ENCODE assay signal across 8 cellular contexts in the genomic region with DNA sequence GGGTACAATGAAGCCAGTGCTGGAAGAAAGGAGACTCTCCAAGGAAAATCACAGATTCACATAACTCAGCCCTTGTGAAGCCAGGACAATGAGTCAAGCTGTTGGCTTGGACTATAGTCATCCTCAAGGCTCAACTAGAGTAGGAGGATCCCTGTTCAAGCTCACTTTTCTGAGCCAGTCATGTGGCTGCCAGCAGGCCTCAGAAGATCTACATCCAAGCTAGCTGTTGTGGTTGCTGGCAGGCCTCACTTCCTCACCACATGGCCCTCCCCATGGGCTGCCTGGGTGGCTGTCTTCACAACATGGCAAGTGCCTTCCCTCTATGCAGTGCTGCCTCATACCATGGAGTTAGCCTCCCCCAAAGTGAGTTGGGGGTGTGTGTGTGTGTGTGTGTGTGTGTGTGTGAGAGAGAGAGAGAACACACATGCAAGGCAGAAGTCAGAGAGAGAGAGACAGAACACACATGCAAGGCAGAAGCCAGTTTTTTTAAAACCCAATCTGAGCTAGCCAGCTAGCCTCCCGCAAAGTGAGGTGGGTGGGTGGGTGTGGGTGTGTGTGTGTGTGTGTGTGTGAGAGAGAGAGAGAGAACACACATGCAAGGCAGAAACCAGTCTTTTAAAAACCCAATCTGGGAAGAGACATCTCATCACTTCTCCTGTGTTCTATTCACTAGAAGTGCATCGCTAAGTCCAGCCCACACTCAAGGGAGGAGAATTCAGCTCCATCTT. TPM values are rescaled to one million over a fixed set of nuclear protein-coding genes. Genes with fewer than 3 reads are reported as not detected.
A peak's percentile ranks its signal among the peaks of the same experiment; 100 is the strongest.
DNase-seq lines count a peak whose midpoint lies in the region; ATAC-seq and TF ChIP-seq lines count a peak whose summit lies in the region.

No MANE protein-coding gene starts in this region.

- no peaks in the 10 kb centered on the region for H3K36me3 ChIP-seq in lower lobe of right lung

- TF ChIP-seq CTCF in CD4-positive, alpha-beta T cell (IDR thresholded peaks at IDR 0.05): no peak
- no peak for TF ChIP-seq CTCF in lower lobe of right lung (IDR thresholded peaks at IDR 0.05)

- peaks cover 7% of the 10 kb centered on the region for H3K36me3 Mint-ChIP-seq in CD4-positive, alpha-beta T cell (ENCODE audit: low read depth)

- H3K4me3 Mint-ChIP-seq in CD4-positive, alpha-beta T cell: peak overlapping the region; percentile 83

- no peaks in the 10 kb centered on the region for H3K27me3 Mint-ChIP-seq in CD4-positive, alpha-beta T cell

- H3K4me1 ChIP-seq in lower lobe of right lung: peaks cover 4% of the 10 kb centered on the region

- H3K4me1 Mint-ChIP-seq in CD4-positive, alpha-beta T cell (ENCODE audit: low read depth): peaks cover 44% of the 10 kb centered on the region

- H3K27ac ChIP-seq in CD4-positive, alpha-beta T cell (ENCODE audit: low read depth, low read length): no peak overlapping the region
- H3K27ac ChIP-seq in lower lobe of right lung: peak overlapping the region; percentile 56

- H3K27me3 ChIP-seq in CD4-positive, alpha-beta T cell (ENCODE audit: control insufficient read depth, insufficient read depth, low read length): no peaks in the 10 kb centered on the region
- H3K27me3 ChIP-seq in lower lobe of right lung (ENCODE audit: low read depth): no peaks in the 10 kb centered on the region

- POLR2A ChIA-PET in CD4-positive, alpha-beta T cell (lab: Charles Lee): interaction anchor here (0.5 to 2.0 kb wide), 20 partner anchors 10 to 621 kb away, joined by 3 to 14 read pairs (median 3); a partner anchor contains a TSS

- intact Hi-C loops in CD4-positive, alpha-beta T cell (cut with DNase I, micrococcal nuclease): loop anchor here in 1 of 2 experiments (1.0 to 10.0 kb wide), 2 partner anchors 17 to 261 kb away; a partner anchor contains a TSS
- intact Hi-C loops in lower lobe of right lung (cut with DNase I): no loop called here

- H3K9me3 Mint-ChIP-seq in CD4-positive, alpha-beta T cell: no peaks in the 10 kb centered on the region

- DNase-seq in CD4-positive, alpha-beta T cell: peak; percentile 66 to 91 (median 76)
- DNase-seq in Kasumi-1 (lab: John Stamatoyannopoulos, UW): peak; percentile 99
- peak; percentile 21 to 47 for DNase-seq in activated CD4-positive, alpha-beta T cell treated with anti-CD3 and anti-CD28 coated beads for 24 hours (ENCODE audit: low read depth in 2 of 2)
- DNase-seq in central memory CD4-positive, alpha-beta T cell: peak; percentile 89
- peak; percentile 77 for DNase-seq in lower lobe of right lung
- DNase-seq in stimulated activated CD8-positive, alpha-beta memory T cell treated with anti-CD3 and anti-CD28 coated beads, Interleukin-12 subunit alpha, Interleukin-12 subunit beta, amount 100 ng/mL, for 4 hours (ENCODE audit: low read depth): peak; percentile 61
- DNase-seq in NCI-H345 (lab: John Stamatoyannopoulos, UW): no peak

- peak overlapping the region; percentile 89 for H3K27ac Mint-ChIP-seq in CD4-positive, alpha-beta T cell

- no peak overlapping the region for H3K4me3 ChIP-seq in lower lobe of right lung

- no peaks in the 10 kb centered on the region for H3K9me3 ChIP-seq in CD4-positive, alpha-beta T cell (ENCODE audit: control insufficient read depth, low read length)
- H3K9me3 ChIP-seq in lower lobe of right lung: no peaks in the 10 kb centered on the region

- CTCF ChIA-PET in CD4-positive, alpha-beta T cell (lab: Charles Lee): interaction anchor here (1.3 to 1.9 kb wide), 2 partner anchors 17 to 32 kb away, joined by 3 to 7 read pairs; a partner anchor contains a TSS

- peak; percentile 99 for ATAC-seq in CD4-positive, alpha-beta T cell (ENCODE audit: poor library complexity)
- ATAC-seq in GM21576 (IDR thresholded peaks at IDR 0.05; ENCODE audit: unreplicated experiment) (peak; percentile 88), lower lobe of right lung (peak; percentile 87 to 95)

RNA-seq across cellular contexts. Expression of a gene that starts 17.1 kb away (rescaled TPM):
- total RNA-seq in CD4-positive, alpha-beta T cell: 10 to 100 TPM; 11.6 to 13.4 TPM
- total RNA-seq in lower lobe of right lung: 22.3 TPM
